In the genomic region with DNA sequence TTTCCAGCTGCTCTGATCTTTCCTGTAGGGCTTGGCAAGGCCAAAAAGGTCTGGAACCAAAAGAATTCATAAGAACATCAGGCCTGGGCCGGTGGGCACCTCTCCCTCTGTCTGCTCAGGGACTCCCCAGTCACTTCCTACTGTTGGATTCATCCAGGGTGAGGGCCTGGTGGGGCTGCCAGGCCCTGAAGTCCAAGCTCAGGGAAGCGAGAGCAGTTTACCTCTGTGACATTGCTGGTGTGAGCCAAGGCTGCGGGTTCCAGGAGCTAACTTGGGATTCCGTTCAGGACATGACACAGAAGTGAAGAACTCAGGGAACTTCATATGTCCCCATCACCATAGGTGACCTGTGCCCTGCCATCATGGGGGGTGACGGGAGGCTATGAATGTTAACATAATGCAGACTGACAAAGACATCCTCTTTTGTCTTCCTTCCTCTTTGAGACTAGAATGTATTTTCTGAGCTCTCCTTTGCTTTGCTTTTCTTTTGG, we compare ENCODE assay signal across 8 cellular contexts.
DNase-seq lines count a peak whose midpoint lies in the region; ATAC-seq and TF ChIP-seq lines count a peak whose summit lies in the region.

No MANE protein-coding gene starts in this region.

- H4K5ac ChIP-seq in H9 (ENCODE audit: insufficient read length, low read depth, low read length) = no peak overlapping the region

- no peak overlapping the region for H2BK5ac ChIP-seq in H9 (ENCODE audit: insufficient read length, low read length)

- peaks cover 27% of the 10 kb centered on the region for H3K27me3 Mint-ChIP-seq in H9 (ENCODE audit: low read depth)
- peaks cover 5% of the 10 kb centered on the region for H3K27me3 Mint-ChIP-seq in activated CD8-positive, alpha-beta memory T cell treated with anti-CD3 and anti-CD28 coated beads, Interleukin-2, amount 10 ng/mL, durations not matched to agents 7 days and 5 days

- no peak overlapping the region for H2AFZ ChIP-seq in H9 (ENCODE audit: low read length)

- no peak overlapping the region for H3K27ac Mint-ChIP-seq in H9
- no peak overlapping the region for H3K27ac Mint-ChIP-seq in activated CD8-positive, alpha-beta memory T cell treated with anti-CD3 and anti-CD28 coated beads, Interleukin-2, amount 10 ng/mL, durations not matched to agents 7 days and 5 days

- H3K9me3 Mint-ChIP-seq in H9 = no peaks in the 10 kb centered on the region
- H3K9me3 Mint-ChIP-seq in activated CD8-positive, alpha-beta memory T cell treated with anti-CD3 and anti-CD28 coated beads, Interleukin-2, amount 10 ng/mL, durations not matched to agents 7 days and 5 days (ENCODE audit: low read depth) = no peaks in the 10 kb centered on the region

- no peaks in the 10 kb centered on the region; the same call in 1 of the 2 replicates for H3K27me3 ChIP-seq in H9 (ENCODE audit: insufficient read depth, low read length)
- H3K27me3 ChIP-seq in skeletal muscle tissue (ENCODE audit: control insufficient read depth in 3 of 3, insufficient read depth in 3 of 3, low read length in 3 of 3) = no peaks in the 10 kb centered on the region

- no peaks in the 10 kb centered on the region for H4K20me1 ChIP-seq in H9 (ENCODE audit: control insufficient read depth, insufficient read depth, insufficient read length)

- no CpG with 5 or more reads among the region's 5 CpGs for WGBS in H9 (ENCODE audit: extremely low coverage, insufficient read length, low lambda C conversion rate)

- H3K36me3 ChIP-seq in skeletal muscle tissue (ENCODE audit: control insufficient read depth in 3 of 3, insufficient read depth in 3 of 3, low read length in 3 of 3) = no peaks in the 10 kb centered on the region

- no peaks in the 10 kb centered on the region; the same call in 1 of the 2 replicates for H3K4me1 ChIP-seq in H9 (ENCODE audit: insufficient read depth, low read length)
- peaks cover 37 to 39% (median 38%) of the 10 kb centered on the region in 3 donors for H3K4me1 ChIP-seq in skeletal muscle tissue (ENCODE audit: control insufficient read depth in 3 of 3, insufficient read depth in 3 of 3, low read length in 3 of 3)

- no peak overlapping the region for H3K23ac ChIP-seq in H9 (ENCODE audit: insufficient read length, low read depth, low read length)

- no peak overlapping the region for H3K56ac ChIP-seq in H9 (ENCODE audit: insufficient read length, low read depth, low read length)

- H3K4me2 ChIP-seq in H9 (ENCODE audit: insufficient read depth, insufficient read length, low read length) = peak overlapping the region; percentile 87

- peak overlapping the region; percentile 64 to 74 (median 70) for H3K4me3 ChIP-seq in skeletal muscle tissue (ENCODE audit: low read length in 3 of 3)

- H2BK20ac ChIP-seq in H9 (ENCODE audit: low read depth, low read length, poor library complexity, severe bottlenecking) = no peak overlapping the region

- CTCF ChIA-PET in activated CD8-positive, alpha-beta memory T cell treated with anti-CD3 and anti-CD28 coated beads, Interleukin-2, amount 10 ng/mL, durations not matched to agents 7 days and 5 days (lab: Charles Lee) = interaction anchor here (0.8 to 2.7 kb wide), 7 partner anchors 15 to 271 kb away, joined by 3 to 10 read pairs (median 5); no protein-coding TSS in a partner anchor

- no peak for DNase-seq in H9
- DNase-seq in SKM-1 (lab: John Stamatoyannopoulos, UW; ENCODE audit: unreplicated experiment) = peak; percentile 58
- DNase-seq in hippocampal formation (lab: John Stamatoyannopoulos, UW) = peak; percentile 28 to 49
- DNase-seq in GM19240 (ENCODE audit: insufficient read length, low spot score) = no peak
- DNase-seq in activated CD8-positive, alpha-beta memory T cell treated with anti-CD3 and anti-CD28 coated beads, Interleukin-2, amount 10 ng/mL, durations not matched to agents 7 days and 5 days = no peak
- no peak for DNase-seq in NK-92 (lab: John Stamatoyannopoulos, UW; ENCODE audit: unreplicated experiment)

- no peak overlapping the region for H4K8ac ChIP-seq in H9 (replicated peaks; ENCODE audit: insufficient read length, low read depth, low read length)

- H2BK12ac ChIP-seq in H9 (ENCODE audit: insufficient read length, low read depth, low read length) = no peak overlapping the region

- peaks cover 6% of the 10 kb centered on the region for H3K23me2 ChIP-seq in H9 (ENCODE audit: insufficient read length, low read depth, low read length, poor library complexity, severe bottlenecking)

- H3K27ac ChIP-seq in H9 (ENCODE audit: insufficient read length, low read depth, low read length) (no peak overlapping the region), skeletal muscle tissue (ENCODE audit: low read depth, low read length) (peak overlapping the region; percentile 93)

- no peak overlapping the region for H3K18ac ChIP-seq in H9 (ENCODE audit: insufficient read length, low read depth, low read length)

- no peak overlapping the region for H3T11ph ChIP-seq in H9 (ENCODE audit: low read length)

- no peaks in the 10 kb centered on the region for H3K79me1 ChIP-seq in H9 (ENCODE audit: insufficient read depth, low read depth, low read length, poor library complexity, severe bottlenecking)

- no peak overlapping the region for H3K4ac ChIP-seq in H9 (ENCODE audit: low read depth, low read length)

- H3K9ac ChIP-seq in H9 (ENCODE audit: extremely low read depth, insufficient read length, low read length) (no peak overlapping the region), skeletal muscle tissue (ENCODE audit: low read depth in 1 of 3, low read length in 3 of 3) (peak overlapping the region; percentile 72 to 85 (median 83))

- H3K79me2 ChIP-seq in H9 (ENCODE audit: insufficient read depth, low read length) = no peaks in the 10 kb centered on the region

- H2AK5ac ChIP-seq in H9 (ENCODE audit: insufficient read length, low read length) = no peak overlapping the region

- no peak overlapping the region for H4K91ac ChIP-seq in H9 (ENCODE audit: insufficient read length, low read depth, low read length)

- H3K4me3 Mint-ChIP-seq in H9 = peak overlapping the region in 1 of 2 experiments; percentile 65; a peak in 4 of 5 replicates
- H3K4me3 Mint-ChIP-seq in activated CD8-positive, alpha-beta memory T cell treated with anti-CD3 and anti-CD28 coated beads, Interleukin-2, amount 10 ng/mL, durations not matched to agents 7 days and 5 days = no peak overlapping the region

- TF ChIP-seq CTCF in H9 (conservative IDR thresholded peaks at IDR 0.05) = no peak

- no peak overlapping the region for H3K14ac ChIP-seq in H9 (ENCODE audit: insufficient read depth, low read length)

- H3K4me1 Mint-ChIP-seq in H9 = peaks cover 24 to 27% of the 10 kb centered on the region in 2 experiments
- H3K4me1 Mint-ChIP-seq in activated CD8-positive, alpha-beta memory T cell treated with anti-CD3 and anti-CD28 coated beads, Interleukin-2, amount 10 ng/mL, durations not matched to agents 7 days and 5 days = peaks cover 12% of the 10 kb centered on the region

- no peak for ATAC-seq in HG03025 (IDR thresholded peaks at IDR 0.05; ENCODE audit: low FRiP score, unreplicated experiment)
- ATAC-seq in activated CD8-positive, alpha-beta memory T cell treated with anti-CD3 and anti-CD28 coated beads, Interleukin-2, amount 10 ng/mL, durations not matched to agents 7 days and 5 days = no peak

- no peak overlapping the region for H2BK15ac ChIP-seq in H9 (ENCODE audit: low read depth, low read length)

- no peak overlapping the region for H2BK120ac ChIP-seq in H9 (ENCODE audit: low read depth, low read length, poor library complexity, severe bottlenecking)

- H3K36me3 Mint-ChIP-seq in H9 (ENCODE audit: insufficient read depth in 1 of 3, low read depth in 3 of 3) = no peaks in the 10 kb centered on the region
- H3K36me3 Mint-ChIP-seq in activated CD8-positive, alpha-beta memory T cell treated with anti-CD3 and anti-CD28 coated beads, Interleukin-2, amount 10 ng/mL, durations not matched to agents 7 days and 5 days = no peaks in the 10 kb centered on the region

- H3K9me3 ChIP-seq in H9 (ENCODE audit: control insufficient read depth, low read depth, low read length) (no peaks in the 10 kb centered on the region), skeletal muscle tissue (ENCODE audit: control insufficient read depth in 3 of 3, low read length in 3 of 3) (no peaks in the 10 kb centered on the region)

Comparison
In these comparisons a context has a peak if more than half of its experiments do, and no peak if none do; other contexts are left out.
1. DNase-seq: peak in SKM-1 (single experiment) and hippocampal formation (2 of 2); none in H9 (single experiment), GM19240 (single experiment), activated CD8-positive, alpha-beta memory T cell treated with anti-CD3 and anti-CD28 coated beads, Interleukin-2, amount 10 ng/mL, durations not matched to agents 7 days and 5 days (single experiment) and NK-92 (single experiment).